Comparison of ENCODE assay signal across 10 cellular contexts in genomic region chr3:9778102-9778501, GRCh38. TPM values are rescaled to one million over a fixed set of nuclear protein-coding genes. Genes with fewer than 3 reads are reported as not detected.
DNase-seq lines count a peak whose midpoint lies in the region; ATAC-seq and TF ChIP-seq lines count a peak whose summit lies in the region.
"Had no signal": no experiment of that assay in that cellular context is flagged by ENCODE, and none has a peak within 500 bp of the region (broad histone marks: within the 10 kb centered on the region; RNA-seq: fewer than 3 reads in every experiment).

No MANE protein-coding gene starts in this region.

- no peaks in the 10 kb centered on the region for H3K27me3 ChIP-seq in RWPE2 (ENCODE audit: insufficient read depth, poor library complexity, severe bottlenecking)
- H3K27me3 ChIP-seq: SJCRH30 had no signal

- no peak overlapping the region for H3K4me3 ChIP-seq in RWPE2 (ENCODE audit: severe bottlenecking)
- no peak overlapping the region for H3K4me3 ChIP-seq in choroid plexus epithelial cell (ENCODE audit: low read depth, low read length)
- H3K4me3 ChIP-seq: SJCRH30 had no signal

- H3K9me3 Mint-ChIP-seq in Calu3 (ENCODE audit: low read depth, unreplicated experiment), result no peaks in the 10 kb centered on the region

- no peaks in the 10 kb centered on the region for H3K27me3 Mint-ChIP-seq in Calu3 (ENCODE audit: unreplicated experiment)

- no peak overlapping the region for H3K27ac Mint-ChIP-seq in Calu3 (ENCODE audit: unreplicated experiment)

- H3K4me1 ChIP-seq in RWPE2 (ENCODE audit: insufficient read depth, poor library complexity, severe bottlenecking), result no peaks in the 10 kb centered on the region
- H3K4me1 ChIP-seq: SJCRH30 had no signal

- intact Hi-C loops in Calu3 (cut with micrococcal nuclease; ENCODE audit: unreplicated experiment), result no loop called here

- H3K4me3 Mint-ChIP-seq in Calu3 (ENCODE audit: low read depth, unreplicated experiment), result no peak overlapping the region

- ATAC-seq in RWPE2 (ENCODE audit: low read depth), result peak; percentile 55; the same call in 1 of the 3 replicates
- ATAC-seq in HG03439 (IDR thresholded peaks at IDR 0.05; ENCODE audit: unreplicated experiment), result no peak
- no peak for ATAC-seq in GM19452 (IDR thresholded peaks at IDR 0.05; ENCODE audit: unreplicated experiment)

- H3K27ac ChIP-seq in RWPE2 (ENCODE audit: poor library complexity, severe bottlenecking), result no peak overlapping the region
- H3K27ac ChIP-seq: SJCRH30 had no signal

- peaks cover 19% of the 10 kb centered on the region for H3K36me3 Mint-ChIP-seq in Calu3 (ENCODE audit: insufficient read depth, unreplicated experiment)

- no peaks in the 10 kb centered on the region for H3K9me3 ChIP-seq in RWPE2 (ENCODE audit: severe bottlenecking)
- H3K9me3 ChIP-seq: SJCRH30 had no signal

- peaks cover 14% of the 10 kb centered on the region for H3K36me3 ChIP-seq in RWPE2 (ENCODE audit: low read depth)
- H3K36me3 ChIP-seq: SJCRH30 had no signal

- no TSS peak for BruUV-seq in Calu3 (replicated peaks; lab: Mats Ljungman, UMichigan)

- TF ChIP-seq CTCF in RWPE2 (IDR thresholded peaks at IDR 0.05; ENCODE audit: poor library complexity, severe bottlenecking) (no peak), choroid plexus epithelial cell (conservative IDR thresholded peaks at IDR 0.05; ENCODE audit: low read depth, low read length) (no peak), Calu3 (IDR thresholded peaks at IDR 0.05; ENCODE audit: unreplicated experiment) (no peak)

- peak; percentile 51 for DNase-seq in GM04504 (ENCODE audit: low read depth)
- no peak for DNase-seq in RWPE2 (ENCODE audit: low spot score)
- peak; percentile 74 for DNase-seq in choroid plexus epithelial cell (ENCODE audit: low read depth)
- DNase-seq in stimulated activated CD4-positive, alpha-beta T cell treated with anti-CD3 and anti-CD28 coated beads, Interleukin-15, amount 100 ng/mL, for 48 hours (ENCODE audit: low read depth in 2 of 2), result peak; percentile 57 to 70
- DNase-seq in DMS79 treated with DMSO at 0.1 percent for 48 hours (lab: John Stamatoyannopoulos, UW), result no peak
- DNase-seq in Calu3, result no peak
- DNase-seq: SJCRH30, trophoblast cell had no signal

- CTCF ChIA-PET in Calu3 (lab: Charles Lee), result no interaction called here

- no peaks in the 10 kb centered on the region for H3K4me1 Mint-ChIP-seq in Calu3 (ENCODE audit: low read depth, unreplicated experiment)

RNA-seq across cellular contexts. Expression of gene CAMK1, which starts 8.4 kb away (rescaled TPM):
- 4.1 and 7.2 TPM in 2 replicates for total RNA-seq in Calu3 (2022)

RNA-seq across cellular contexts. Expression of gene TADA3, which starts 14.2 kb away (rescaled TPM):
- total RNA-seq in Calu3 (2022), result 45.8 and 48.5 TPM in 2 replicates

RNA-seq across cellular contexts. Expression of gene ARPC4, which starts 14.8 kb away (rescaled TPM):
- total RNA-seq in Calu3 (2022), result 133 and 141 TPM in 2 replicates

RNA-seq across cellular contexts. Expression of gene OGG1, which starts 28.4 kb away (rescaled TPM):
- 17.1 and 21.8 TPM in 2 replicates for total RNA-seq in Calu3 (2022)

RNA-seq across cellular contexts. Expression of gene TTLL3, which starts 32.0 kb away (rescaled TPM):
- total RNA-seq in Calu3 (2022), result 19.5 and 21.9 TPM in 2 replicates

Comparison
In these comparisons a context has a peak if more than half of its experiments do, and no peak if none do; other contexts are left out.
1. DNase-seq: peak in GM04504 (single experiment), choroid plexus epithelial cell (single experiment) and stimulated activated CD4-positive, alpha-beta T cell treated with anti-CD3 and anti-CD28 coated beads, Interleukin-15, amount 100 ng/mL, for 48 hours (2 of 2); none in RWPE2 (single experiment), DMS79 treated with DMSO at 0.1 percent for 48 hours (single experiment) and Calu3 (single experiment).